In genomic region chr6:45610374-45610773, GRCh38 we compare ENCODE assay signal across 16 cellular contexts.
DNase-seq lines count a peak whose midpoint lies in the region; ATAC-seq, FAIRE-seq and TF ChIP-seq lines count a peak whose summit lies in the region.
"Had no signal": no experiment of that assay in that cellular context is flagged by ENCODE, and none has a peak within 500 bp of the region (broad histone marks: within the 10 kb centered on the region; RNA-seq: fewer than 3 reads in every experiment).

No MANE protein-coding gene starts in this region.

- TF ChIP-seq CTCF in breast epithelium (IDR thresholded peaks at IDR 0.05) (no peak), mammary epithelial cell (conservative IDR thresholded peaks at IDR 0.05 in 1 of 2, IDR thresholded peaks at IDR 0.05 in 1 of 2; ENCODE audit: extremely low read depth in 1 of 2, insufficient read depth in 1 of 2, low read depth in 1 of 2, low read length in 2 of 2) (no peak), K562 (IDR thresholded peaks at IDR 0.05 in 2 of 3, conservative IDR thresholded peaks at IDR 0.05 in 1 of 3; ENCODE audit: insufficient read depth in 2 of 3, low read depth in 1 of 3, low read length in 3 of 3) (no peak)

- DNase-seq in breast epithelium (ENCODE audit: low spot score in 2 of 2), result no peak
- no peak for DNase-seq in mammary epithelial cell
- no peak for DNase-seq in K562 (ENCODE audit: extremely low read depth in 1 of 4, low spot score in 3 of 4)
- no peak for DNase-seq in memory B cell (ENCODE audit: low spot score in 2 of 2)
- DNase-seq in right cardiac atrium, result no peak
- DNase-seq in NCI-H1694 treated with DMSO at 0.1 percent for 48 hours (lab: John Stamatoyannopoulos, UW), result no peak
- DNase-seq: AML-193; C1 segment of cervical spinal cord; CD4-positive, alpha-beta T cell; DMS79; EL; HCEC 1CT had no signal

- H3K4me3 Mint-ChIP-seq in memory B cell, result no peak overlapping the region
- H3K4me3 Mint-ChIP-seq: CD4-positive, alpha-beta T cell had no signal

- H3K9me3 Mint-ChIP-seq in memory B cell, result no peaks in the 10 kb centered on the region
- H3K9me3 Mint-ChIP-seq: CD4-positive, alpha-beta T cell had no signal

- H2AFZ ChIP-seq in mammary epithelial cell (ENCODE audit: low read depth, low read length), result no peak overlapping the region
- H2AFZ ChIP-seq in K562 (ENCODE audit: low read depth, low read length), result no peak overlapping the region

- dilution Hi-C loops in mammary epithelial cell (cut with HindIII; ENCODE audit: low sequenced_read_pairs), result no loop called here

- H3K9me3 ChIP-seq in breast epithelium (no peaks in the 10 kb centered on the region), mammary epithelial cell (replicated peaks; ENCODE audit: insufficient read depth, low read length) (no peaks in the 10 kb centered on the region), K562 (replicated peaks; ENCODE audit: control insufficient read depth, insufficient read depth, low read depth, low read length) (no peaks in the 10 kb centered on the region), right cardiac atrium (ENCODE audit: control insufficient read depth, low read length) (no peaks in the 10 kb centered on the region)

- H3K36me3 ChIP-seq in breast epithelium (no peaks in the 10 kb centered on the region), mammary epithelial cell (ENCODE audit: insufficient read depth, low read length) (no peaks in the 10 kb centered on the region), K562 (ENCODE audit: control insufficient read depth, insufficient read depth, low read length) (no peaks in the 10 kb centered on the region)

- no peaks in the 10 kb centered on the region for H4K20me1 ChIP-seq in mammary epithelial cell (ENCODE audit: insufficient read depth, low read length)
- H4K20me1 ChIP-seq in K562 (replicated peaks; ENCODE audit: control insufficient read depth, insufficient read depth, low read length), result no peaks in the 10 kb centered on the region

- no peak for TF ChIP-seq RAD21 in K562 (CRISPR knock-in tag; conservative IDR thresholded peaks at IDR 0.05 in 1 of 2, IDR thresholded peaks at IDR 0.05 in 1 of 2)

- H3K9me1 ChIP-seq in K562 (ENCODE audit: control insufficient read depth, insufficient read depth, low read length), result no peaks in the 10 kb centered on the region

- no peak overlapping the region for H3K4me2 ChIP-seq in mammary epithelial cell (ENCODE audit: insufficient read depth, low read depth, low read length)
- no peak overlapping the region for H3K4me2 ChIP-seq in K562 (ENCODE audit: insufficient read depth, low read length)

- no peak overlapping the region for H3K9ac ChIP-seq in mammary epithelial cell (ENCODE audit: insufficient read depth, low read length)
- no peak overlapping the region for H3K9ac ChIP-seq in K562 (ENCODE audit: insufficient read depth in 1 of 2, low read depth in 2 of 2, low read length in 2 of 2)

- no peak for ATAC-seq in K562
- no peak for ATAC-seq in memory B cell (ENCODE audit: low read depth)
- no peak for ATAC-seq in GM19467 (IDR thresholded peaks at IDR 0.05; ENCODE audit: unreplicated experiment)
- no peak for ATAC-seq in right cardiac atrium

- H3K4me3 ChIP-seq in breast epithelium (no peak overlapping the region), mammary epithelial cell (replicated peaks in 1 of 3; ENCODE audit: insufficient read depth in 1 of 3, low read depth in 2 of 3, low read length in 3 of 3) (no peak overlapping the region), K562 (no peak overlapping the region), right cardiac atrium (ENCODE audit: low read length) (no peak overlapping the region)

- CTCF ChIA-PET in mammary epithelial cell (lab: Charles Lee; ENCODE audit: low non-redundant PET) (no interaction called here), K562 (lab: Yijun Ruan, JAX; ENCODE audit: low intra/inter-chr PET ratio) (no interaction called here)

- peaks cover 2% of the 10 kb centered on the region for H3K27me3 Mint-ChIP-seq in memory B cell
- H3K27me3 Mint-ChIP-seq: CD4-positive, alpha-beta T cell had no signal

- no peaks in the 10 kb centered on the region for H3K79me2 ChIP-seq in mammary epithelial cell (ENCODE audit: insufficient read depth, low read length)
- H3K79me2 ChIP-seq in K562 (ENCODE audit: control insufficient read depth, insufficient read depth, low read length), result no peaks in the 10 kb centered on the region

- no peak for TF ChIP-seq POLR2A in breast epithelium (IDR thresholded peaks at IDR 0.05)
- no peak for TF ChIP-seq POLR2A in K562 (conservative IDR thresholded peaks at IDR 0.05)

- H3K36me3 Mint-ChIP-seq in memory B cell, result no peaks in the 10 kb centered on the region

- H3K4me1 ChIP-seq in breast epithelium (peaks cover 0 to 4% of the 10 kb centered on the region in 2 donors), mammary epithelial cell (ENCODE audit: insufficient read depth, low read length) (peaks cover 49% of the 10 kb centered on the region), K562 (replicated peaks in 1 of 2; ENCODE audit: control insufficient read depth in 2 of 2, insufficient read depth in 2 of 2, low read length in 2 of 2) (no peaks in the 10 kb centered on the region), right cardiac atrium (ENCODE audit: control insufficient read depth, insufficient read depth, low read length) (no peaks in the 10 kb centered on the region)

- peaks cover 3% of the 10 kb centered on the region for H3K4me1 Mint-ChIP-seq in memory B cell

- POLR2A ChIA-PET in K562 (lab: Yijun Ruan, JAX), result interaction anchor here (0.6 to 1.6 kb wide), 4 partner anchors 10 to 31 kb away, joined by 3 to 4 read pairs (median 3); no protein-coding TSS in a partner anchor

- peak overlapping the region; percentile 16 for H3K27ac Mint-ChIP-seq in memory B cell
- H3K27ac Mint-ChIP-seq: CD4-positive, alpha-beta T cell had no signal

- BruUV-seq in mammary epithelial cell (replicated peaks; lab: Mats Ljungman, UMichigan) (no TSS peak), K562 (replicated peaks; lab: Mats Ljungman, UMichigan) (no TSS peak)

- H3K27ac ChIP-seq in breast epithelium (peak overlapping the region; percentile 46 to 76), mammary epithelial cell (ENCODE audit: insufficient read depth, low read depth, low read length) (no peak overlapping the region), K562 (ENCODE audit: extremely low read depth, low read depth, low read length) (no peak overlapping the region), right cardiac atrium (ENCODE audit: low read length) (no peak overlapping the region)
- H3K27ac ChIP-seq: 22Rv1 had no signal

- H3K27me3 ChIP-seq in breast epithelium (no peaks in the 10 kb centered on the region), mammary epithelial cell (ENCODE audit: insufficient read depth, low read length) (no peaks in the 10 kb centered on the region), K562 (ENCODE audit: control insufficient read depth in 2 of 2, insufficient read depth in 2 of 2, low read length in 2 of 2) (peaks cover 9 to 28% of the 10 kb centered on the region in 2 experiments; a peak in 3 of 5 replicates), right cardiac atrium (ENCODE audit: control insufficient read depth, insufficient read depth) (no peaks in the 10 kb centered on the region)

- no peak for FAIRE-seq in K562 (lab: Jason Lieb, UNC)
- FAIRE-seq: G401.6, GM12891 had no signal

- WGBS in mammary epithelial cell (ENCODE audit: low coverage, missing lambda C conversion rate), result 100% methylated on average over 1 of the region's 1 CpG
- 0% methylated on average over 1 of the region's 1 CpG for WGBS in K562 (ENCODE audit: insufficient coverage, low coverage, missing lambda C conversion rate)
- WGBS in right cardiac atrium, result 63% methylated on average over 1 of the region's 1 CpG

- no peak for TF ChIP-seq EP300 in K562 (IDR thresholded peaks at IDR 0.05; ENCODE audit: low read length)

- intact Hi-C loops in breast epithelium (cut with DNase I; ENCODE audit: low total_unique reads) (no loop called here), mammary epithelial cell (cut with micrococcal nuclease) (no loop called here), K562 (cut with micrococcal nuclease) (no loop called here), right cardiac atrium (cut with DNase I) (no loop called here)

- in situ Hi-C loops in mammary epithelial cell (cut with MboI; ENCODE audit: low sequenced_read_pairs in 2 of 2), result no loop called here
- in situ Hi-C loops in K562 (cut with MboI), result no loop called here

TF ChIP-seq in K562, 482 proteins besides CTCF, POLR2A, EP300 and RAD21:
- TF ChIP-seq SP1 (CRISPR knock-in tag; IDR thresholded peaks at IDR 0.05), result no peak
- no peak for TF ChIP-seq NRF1 (conservative IDR thresholded peaks at IDR 0.05 in 1 of 2, IDR thresholded peaks at IDR 0.05 in 1 of 2)
- peak; percentile 90 for TF ChIP-seq RBM25 (IDR thresholded peaks at IDR 0.05; ENCODE audit: low read depth, low read length, severe bottlenecking)
- no peak for TF ChIP-seq ZNF79 (CRISPR knock-in tag; IDR thresholded peaks at IDR 0.05; ENCODE audit: low read depth)
- TF ChIP-seq ZFP36 (IDR thresholded peaks at IDR 0.05; ENCODE audit: low read depth, low read length, partially characterized antibody), result peak; percentile 23
- no peak for TF ChIP-seq HSF4 (CRISPR knock-in tag; IDR thresholded peaks at IDR 0.05; ENCODE audit: borderline replicate concordance)
- peak; percentile 46; the same call in 1 of the 2 replicates for TF ChIP-seq BCOR (IDR thresholded peaks at IDR 0.05)
- no peak for TF ChIP-seq ZBTB9 (CRISPR knock-in tag; IDR thresholded peaks at IDR 0.05)
- TF ChIP-seq ZNF436 (CRISPR knock-in tag; IDR thresholded peaks at IDR 0.05), result no peak
- no peak for TF ChIP-seq ZNF146 (CRISPR knock-in tag; IDR thresholded peaks at IDR 0.05; ENCODE audit: unreplicated experiment)
- TF ChIP-seq L3MBTL2 (IDR thresholded peaks at IDR 0.05), result no peak
- TF ChIP-seq PHB (CRISPR knock-in tag; IDR thresholded peaks at IDR 0.05), result no peak

Comparison
In these comparisons a context has a peak if more than half of its experiments do, and no peak if none do; other contexts are left out.
1. H3K27ac ChIP-seq: peak in breast epithelium (2 of 2); none in mammary epithelial cell (single experiment), K562 (single experiment) and right cardiac atrium (single experiment).